Comparison of ENCODE assay signal across 16 cellular contexts in genomic region chr6:160048471-160048870, GRCh38.
DNase-seq lines count a peak whose midpoint lies in the region; ATAC-seq and TF ChIP-seq lines count a peak whose summit lies in the region.
"Had no signal": no experiment of that assay in that cellular context is flagged by ENCODE, and none has a peak within 500 bp of the region (broad histone marks: within the 10 kb centered on the region; RNA-seq: fewer than 3 reads in every experiment).

No MANE protein-coding gene starts in this region.

- no peak overlapping the region for H3K4ac ChIP-seq in neuronal stem cell (ENCODE audit: low read length)

- no peak for DNase-seq in natural killer cell treated with Interleukin-12 subunit alpha and Interleukin-12 subunit beta and Interleukin-15 and Interleukin-18, amount 100 ng/mL, for 72 hours (ENCODE audit: low spot score)
- DNase-seq in natural killer cell = no peak
- DNase-seq in fibroblast of villous mesenchyme (ENCODE audit: low read depth) = peak; percentile 19
- no peak for DNase-seq in osteoblast (ENCODE audit: insufficient read length, low spot score, missing footprints)
- DNase-seq in neuronal stem cell (ENCODE audit: low spot score) = no peak
- no peak for DNase-seq in cortex of kidney (lab: John Stamatoyannopoulos, UW)
- no peak for DNase-seq in NCI-H69 (lab: John Stamatoyannopoulos, UW)
- DNase-seq: BE2C; Caco-2; CD4-positive, CD25-positive, alpha-beta regulatory T cell; GDM1; H7; NCI-H1105; NCI-H1694; NCI-H510A; SHP77 treated with DMSO at 0.1 percent for 48 hours had no signal

- no peak overlapping the region for H2BK120ac ChIP-seq in neuronal stem cell (ENCODE audit: low read depth, low read length)

- H3K27ac ChIP-seq in osteoblast (ENCODE audit: low read depth, low read length) (no peak overlapping the region), neuronal stem cell (replicated peaks; ENCODE audit: low read length) (no peak overlapping the region)

- H3K27ac Mint-ChIP-seq in natural killer cell treated with Interleukin-12 subunit alpha and Interleukin-12 subunit beta and Interleukin-15 and Interleukin-18, amount 100 ng/mL, for 72 hours = peak overlapping the region; percentile 43 to 64
- peak overlapping the region in 1 of 2 donors; percentile 11 for H3K27ac Mint-ChIP-seq in natural killer cell
- H3K27ac Mint-ChIP-seq: CD4-positive, CD25-positive, alpha-beta regulatory T cell had no signal

- no peak overlapping the region for H3K4me3 Mint-ChIP-seq in natural killer cell treated with Interleukin-12 subunit alpha and Interleukin-12 subunit beta and Interleukin-15 and Interleukin-18, amount 100 ng/mL, for 72 hours
- H3K4me3 Mint-ChIP-seq in natural killer cell = no peak overlapping the region
- H3K4me3 Mint-ChIP-seq: CD4-positive, CD25-positive, alpha-beta regulatory T cell had no signal

- H2BK12ac ChIP-seq in neuronal stem cell (ENCODE audit: low read length) = no peak overlapping the region

- no peak overlapping the region for H3K4me3 ChIP-seq in fibroblast of villous mesenchyme (ENCODE audit: low read depth, low read length)
- no peak overlapping the region for H3K4me3 ChIP-seq in osteoblast (ENCODE audit: insufficient read depth, low read length)
- no peak overlapping the region for H3K4me3 ChIP-seq in neuronal stem cell (ENCODE audit: low read length in 2 of 2)

- ATAC-seq in natural killer cell treated with Interleukin-12 subunit alpha and Interleukin-12 subunit beta and Interleukin-15 and Interleukin-18, amount 100 ng/mL, for 72 hours = no peak
- no peak for ATAC-seq in natural killer cell

- peaks cover 31 to 48% of the 10 kb centered on the region in 2 donors for H3K4me1 Mint-ChIP-seq in natural killer cell treated with Interleukin-12 subunit alpha and Interleukin-12 subunit beta and Interleukin-15 and Interleukin-18, amount 100 ng/mL, for 72 hours (ENCODE audit: low read depth in 2 of 2)
- peaks cover 32 to 43% of the 10 kb centered on the region in 2 donors for H3K4me1 Mint-ChIP-seq in natural killer cell

- H3K79me2 ChIP-seq in osteoblast (ENCODE audit: insufficient read depth, low read length) = peaks cover 6% of the 10 kb centered on the region

- H2BK5ac ChIP-seq in neuronal stem cell (ENCODE audit: low read length) = no peak overlapping the region

- H3K4me2 ChIP-seq in osteoblast (ENCODE audit: insufficient read depth, low read length) (no peak overlapping the region), neuronal stem cell (ENCODE audit: insufficient read depth, low read length, poor library complexity, severe bottlenecking) (no peak overlapping the region)

- H2AFZ ChIP-seq in osteoblast (ENCODE audit: low read length) (no peak overlapping the region), neuronal stem cell (ENCODE audit: low read length) (no peak overlapping the region)

- H4K91ac ChIP-seq in neuronal stem cell (ENCODE audit: low read depth, low read length, poor library complexity) = no peak overlapping the region

- H3K9me3 Mint-ChIP-seq in natural killer cell treated with Interleukin-12 subunit alpha and Interleukin-12 subunit beta and Interleukin-15 and Interleukin-18, amount 100 ng/mL, for 72 hours = no peaks in the 10 kb centered on the region
- no peaks in the 10 kb centered on the region for H3K9me3 Mint-ChIP-seq in natural killer cell
- H3K9me3 Mint-ChIP-seq: CD4-positive, CD25-positive, alpha-beta regulatory T cell had no signal

- H3K27me3 ChIP-seq in osteoblast (ENCODE audit: insufficient read depth, low read length) = no peaks in the 10 kb centered on the region
- H3K27me3 ChIP-seq in neuronal stem cell (ENCODE audit: control insufficient read depth in 3 of 3, insufficient read depth in 3 of 3, low read depth in 1 of 3, low read length in 3 of 3) = no peaks in the 10 kb centered on the region
- H3K27me3 ChIP-seq: BE2C had no signal

- no peak overlapping the region for H3K9ac ChIP-seq in neuronal stem cell (ENCODE audit: low read depth, low read length, poor library complexity)

- no peak overlapping the region for H3K14ac ChIP-seq in neuronal stem cell (ENCODE audit: low read length)

- H2BK15ac ChIP-seq in neuronal stem cell (ENCODE audit: low read length) = no peak overlapping the region

- no CpG with 5 or more reads among the region's 6 CpGs for WGBS in neuronal stem cell (ENCODE audit: extremely low coverage in 2 of 2, insufficient read length in 2 of 2, insufficient replicate concordance in 1 of 2), 2 donors

- H3K23ac ChIP-seq in neuronal stem cell (ENCODE audit: low read depth, low read length, poor library complexity) = no peak overlapping the region

- no peak overlapping the region for H2AK5ac ChIP-seq in neuronal stem cell (ENCODE audit: low read depth, low read length)

- no peak for TF ChIP-seq CTCF in natural killer cell (IDR thresholded peaks at IDR 0.05)
- TF ChIP-seq CTCF in fibroblast of villous mesenchyme (IDR thresholded peaks at IDR 0.05; ENCODE audit: insufficient read depth, low read depth, low read length) = no peak
- TF ChIP-seq CTCF in osteoblast (IDR thresholded peaks at IDR 0.05; ENCODE audit: extremely low read depth, low read depth, low read length) = peak; percentile 7

- no peak overlapping the region for H3K18ac ChIP-seq in neuronal stem cell (ENCODE audit: low read length)

- H3K79me1 ChIP-seq in neuronal stem cell (ENCODE audit: low read depth, low read length) = no peaks in the 10 kb centered on the region

- H3K4me1 ChIP-seq in osteoblast (ENCODE audit: insufficient read depth, low read length) (peaks cover 7% of the 10 kb centered on the region), neuronal stem cell (ENCODE audit: control insufficient read depth in 2 of 2, insufficient read depth in 1 of 2, low read depth in 1 of 2, low read length in 2 of 2) (no peaks in the 10 kb centered on the region)
- H3K4me1 ChIP-seq: BE2C, Caco-2 had no signal

- H4K8ac ChIP-seq in neuronal stem cell (ENCODE audit: low read depth, low read length) = no peak overlapping the region

- intact Hi-C loops in natural killer cell (cut with micrococcal nuclease) = no loop called here

- H3K9me3 ChIP-seq in osteoblast (ENCODE audit: low read depth, low read length) (no peaks in the 10 kb centered on the region), neuronal stem cell (replicated peaks in 1 of 2; ENCODE audit: control insufficient read depth in 2 of 2, insufficient read depth in 1 of 2, low read depth in 1 of 2, low read length in 2 of 2) (peaks cover 0 to 5% of the 10 kb centered on the region in 2 donors)
- H3K9me3 ChIP-seq: BE2C, Caco-2 had no signal

- peaks cover 1% of the 10 kb centered on the region for H4K20me1 ChIP-seq in osteoblast (ENCODE audit: insufficient read depth, low read length)

- H3K36me3 ChIP-seq in osteoblast (ENCODE audit: insufficient read depth, low read length) (peaks cover 80% of the 10 kb centered on the region), neuronal stem cell (replicated peaks in 1 of 2; ENCODE audit: control insufficient read depth in 2 of 2, insufficient read depth in 2 of 2, low read length in 2 of 2) (peaks cover 52 to 94% of the 10 kb centered on the region in 2 donors)

- H3K36me3 Mint-ChIP-seq in natural killer cell treated with Interleukin-12 subunit alpha and Interleukin-12 subunit beta and Interleukin-15 and Interleukin-18, amount 100 ng/mL, for 72 hours = peaks cover 67% of the 10 kb centered on the region
- H3K36me3 Mint-ChIP-seq in natural killer cell = peaks cover 48% of the 10 kb centered on the region

- H3K27me3 Mint-ChIP-seq in natural killer cell treated with Interleukin-12 subunit alpha and Interleukin-12 subunit beta and Interleukin-15 and Interleukin-18, amount 100 ng/mL, for 72 hours = no peaks in the 10 kb centered on the region
- H3K27me3 Mint-ChIP-seq in natural killer cell (ENCODE audit: low read depth in 2 of 2) = no peaks in the 10 kb centered on the region
- H3K27me3 Mint-ChIP-seq: CD4-positive, CD25-positive, alpha-beta regulatory T cell had no signal
